Comparison of ENCODE assay signal across 1 cellular context in genomic region chr16:68235105-68235881, GRCh38.
TF ChIP-seq lines count a peak whose summit lies in the region.

No MANE protein-coding gene starts in this region.

TF ChIP-seq in HepG2, 621 proteins besides CTCF, POLR2A, EP300 and RAD21 (continued from another document and continues in another):
- TF ChIP-seq, protein P1, sequence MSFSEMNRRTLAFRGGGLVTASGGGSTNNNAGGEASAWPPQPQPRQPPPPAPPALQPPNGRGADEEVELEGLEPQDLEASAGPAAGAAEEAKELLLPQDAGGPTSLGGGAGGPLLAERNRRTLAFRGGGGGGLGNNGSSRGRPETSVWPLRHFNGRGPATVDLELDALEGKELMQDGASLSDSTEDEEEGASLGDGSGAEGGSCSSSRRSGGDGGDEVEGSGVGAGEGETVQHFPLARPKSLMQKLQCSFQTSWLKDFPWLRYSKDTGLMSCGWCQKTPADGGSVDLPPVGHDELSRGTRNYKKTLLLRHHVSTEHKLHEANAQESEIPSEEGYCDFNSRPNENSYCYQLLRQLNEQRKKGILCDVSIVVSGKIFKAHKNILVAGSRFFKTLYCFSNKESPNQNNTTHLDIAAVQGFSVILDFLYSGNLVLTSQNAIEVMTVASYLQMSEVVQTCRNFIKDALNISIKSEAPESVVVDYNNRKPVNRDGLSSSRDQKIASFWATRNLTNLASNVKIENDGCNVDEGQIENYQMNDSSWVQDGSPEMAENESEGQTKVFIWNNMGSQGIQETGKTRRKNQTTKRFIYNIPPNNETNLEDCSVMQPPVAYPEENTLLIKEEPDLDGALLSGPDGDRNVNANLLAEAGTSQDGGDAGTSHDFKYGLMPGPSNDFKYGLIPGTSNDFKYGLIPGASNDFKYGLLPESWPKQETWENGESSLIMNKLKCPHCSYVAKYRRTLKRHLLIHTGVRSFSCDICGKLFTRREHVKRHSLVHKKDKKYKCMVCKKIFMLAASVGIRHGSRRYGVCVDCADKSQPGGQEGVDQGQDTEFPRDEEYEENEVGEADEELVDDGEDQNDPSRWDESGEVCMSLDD (CRISPR knock-in tag; IDR thresholded peaks at IDR 0.05; ENCODE audit: borderline replicate concordance): no peak
- TF ChIP-seq RNF2 (conservative IDR thresholded peaks at IDR 0.05; ENCODE audit: low read depth): no peak; the same call in 1 of the 2 replicates
- TF ChIP-seq HBP1 (CRISPR knock-in tag; IDR thresholded peaks at IDR 0.05; ENCODE audit: low read depth): no peak
- TF ChIP-seq ZNF678 (CRISPR knock-in tag; IDR thresholded peaks at IDR 0.05): no peak; the same call in 1 of the 2 replicates
- TF ChIP-seq NFE2L2 (IDR thresholded peaks at IDR 0.05; ENCODE audit: low read length): no peak
- no peak for TF ChIP-seq ZNF329 (CRISPR knock-in tag; IDR thresholded peaks at IDR 0.05; ENCODE audit: low read depth)
- TF ChIP-seq ZFP41 (CRISPR knock-in tag; IDR thresholded peaks at IDR 0.05; ENCODE audit: borderline replicate concordance): 0 out of 2 replicates have a peak, but pooled peaks have one; percentile 47
- no peak for TF ChIP-seq ZUFSP (CRISPR knock-in tag; IDR thresholded peaks at IDR 0.05; ENCODE audit: borderline replicate concordance)
- no peak; the same call in 1 of the 2 replicates for TF ChIP-seq FOXO1 (CRISPR knock-in tag; IDR thresholded peaks at IDR 0.05)
- no peak; the same call in 1 of the 2 replicates for TF ChIP-seq ZNF253 (CRISPR knock-in tag; IDR thresholded peaks at IDR 0.05; ENCODE audit: borderline replicate concordance)
- peak; percentile 64; the same call in 1 of the 2 replicates for TF ChIP-seq ZNF772 (CRISPR knock-in tag; IDR thresholded peaks at IDR 0.05)
- peak; percentile 47; the same call in 1 of the 2 replicates for TF ChIP-seq SMYD3 (CRISPR knock-in tag; IDR thresholded peaks at IDR 0.05)
- TF ChIP-seq HMGXB3 (CRISPR knock-in tag; IDR thresholded peaks at IDR 0.05; ENCODE audit: borderline replicate concordance): no peak
- no peak; the same call in 1 of the 2 replicates for TF ChIP-seq ZNF761 (CRISPR knock-in tag; conservative IDR thresholded peaks at IDR 0.05)
- TF ChIP-seq RBFOX2 (IDR thresholded peaks at IDR 0.05; ENCODE audit: low read depth, low read length): peak; percentile 79
- no peak for TF ChIP-seq POLR2AphosphoS2 (IDR thresholded peaks at IDR 0.05; ENCODE audit: low read depth, low read length)
- TF ChIP-seq, protein P2, sequence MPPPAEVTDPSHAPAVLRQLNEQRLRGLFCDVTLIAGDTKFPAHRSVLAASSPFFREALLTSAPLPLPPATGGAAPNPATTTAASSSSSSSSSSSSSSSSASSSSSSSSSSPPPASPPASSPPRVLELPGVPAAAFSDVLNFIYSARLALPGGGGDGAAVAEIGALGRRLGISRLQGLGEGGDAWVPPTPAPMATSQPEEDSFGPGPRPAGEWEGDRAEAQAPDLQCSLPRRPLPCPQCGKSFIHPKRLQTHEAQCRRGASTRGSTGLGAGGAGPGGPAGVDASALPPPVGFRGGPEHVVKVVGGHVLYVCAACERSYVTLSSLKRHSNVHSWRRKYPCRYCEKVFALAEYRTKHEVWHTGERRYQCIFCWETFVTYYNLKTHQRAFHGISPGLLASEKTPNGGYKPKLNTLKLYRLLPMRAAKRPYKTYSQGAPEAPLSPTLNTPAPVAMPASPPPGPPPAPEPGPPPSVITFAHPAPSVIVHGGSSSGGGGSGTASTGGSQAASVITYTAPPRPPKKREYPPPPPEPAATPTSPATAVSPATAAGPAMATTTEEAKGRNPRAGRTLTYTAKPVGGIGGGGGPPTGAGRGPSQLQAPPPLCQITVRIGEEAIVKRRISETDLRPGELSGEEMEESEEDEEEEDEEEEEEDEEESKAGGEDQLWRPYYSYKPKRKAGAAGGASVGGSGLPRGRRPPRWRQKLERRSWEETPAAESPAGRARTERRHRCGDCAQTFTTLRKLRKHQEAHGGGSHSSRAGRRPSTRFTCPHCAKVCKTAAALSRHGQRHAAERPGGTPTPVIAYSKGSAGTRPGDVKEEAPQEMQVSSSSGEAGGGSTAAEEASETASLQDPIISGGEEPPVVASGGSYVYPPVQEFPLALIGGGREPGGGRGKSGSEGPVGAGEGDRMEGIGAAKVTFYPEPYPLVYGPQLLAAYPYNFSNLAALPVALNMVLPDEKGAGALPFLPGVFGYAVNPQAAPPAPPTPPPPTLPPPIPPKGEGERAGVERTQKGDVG (CRISPR knock-in tag; IDR thresholded peaks at IDR 0.05; ENCODE audit: borderline replicate concordance): no peak; the same call in 1 of the 2 replicates
- TF ChIP-seq BRCA1 (CRISPR knock-in tag; IDR thresholded peaks at IDR 0.05): peak; percentile 94
- no peak; the same call in 1 of the 2 replicates for TF ChIP-seq ZNF556 (CRISPR knock-in tag; IDR thresholded peaks at IDR 0.05; ENCODE audit: borderline replicate concordance)
- TF ChIP-seq ATF1 (CRISPR knock-in tag; IDR thresholded peaks at IDR 0.05): no peak
- TF ChIP-seq, protein P3, sequence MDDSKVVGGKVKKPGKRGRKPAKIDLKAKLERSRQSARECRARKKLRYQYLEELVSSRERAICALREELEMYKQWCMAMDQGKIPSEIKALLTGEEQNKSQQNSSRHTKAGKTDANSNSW (CRISPR knock-in tag; IDR thresholded peaks at IDR 0.05; ENCODE audit: borderline replicate concordance): 0 out of 2 replicates have a peak, but pooled peaks have one; percentile 12
- no peak; the same call in 1 of the 2 replicates for TF ChIP-seq ZBTB7B (CRISPR knock-in tag; IDR thresholded peaks at IDR 0.05)
- peak; percentile 26; the same call in 1 of the 2 replicates for TF ChIP-seq DNMT1 (CRISPR knock-in tag; IDR thresholded peaks at IDR 0.05)
- TF ChIP-seq ZNF619 (CRISPR knock-in tag; IDR thresholded peaks at IDR 0.05): no peak
- TF ChIP-seq, protein P4, sequence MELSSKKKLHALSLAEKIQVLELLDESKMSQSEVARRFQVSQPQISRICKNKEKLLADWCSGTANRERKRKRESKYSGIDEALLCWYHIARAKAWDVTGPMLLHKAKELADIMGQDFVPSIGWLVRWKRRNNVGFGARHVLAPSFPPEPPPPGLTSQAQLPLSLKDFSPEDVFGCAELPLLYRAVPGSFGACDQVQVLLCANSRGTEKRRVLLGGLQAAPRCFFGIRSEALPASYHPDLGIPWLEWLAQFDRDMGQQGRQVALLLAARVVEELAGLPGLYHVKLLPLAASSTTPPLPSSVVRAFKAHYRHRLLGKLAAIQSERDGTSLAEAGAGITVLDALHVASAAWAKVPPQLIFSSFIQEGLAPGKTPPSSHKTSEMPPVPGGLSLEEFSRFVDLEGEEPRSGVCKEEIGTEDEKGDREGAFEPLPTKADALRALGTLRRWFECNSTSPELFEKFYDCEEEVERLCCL (CRISPR knock-in tag; IDR thresholded peaks at IDR 0.05; ENCODE audit: borderline replicate concordance): no peak
- TF ChIP-seq ZSCAN31 (CRISPR knock-in tag; IDR thresholded peaks at IDR 0.05; ENCODE audit: low read depth): 0 out of 2 replicates have a peak, but pooled peaks have one; percentile 2
- TF ChIP-seq ZNF709 (CRISPR knock-in tag; IDR thresholded peaks at IDR 0.05): peak; percentile 30
- TF ChIP-seq, protein P5, sequence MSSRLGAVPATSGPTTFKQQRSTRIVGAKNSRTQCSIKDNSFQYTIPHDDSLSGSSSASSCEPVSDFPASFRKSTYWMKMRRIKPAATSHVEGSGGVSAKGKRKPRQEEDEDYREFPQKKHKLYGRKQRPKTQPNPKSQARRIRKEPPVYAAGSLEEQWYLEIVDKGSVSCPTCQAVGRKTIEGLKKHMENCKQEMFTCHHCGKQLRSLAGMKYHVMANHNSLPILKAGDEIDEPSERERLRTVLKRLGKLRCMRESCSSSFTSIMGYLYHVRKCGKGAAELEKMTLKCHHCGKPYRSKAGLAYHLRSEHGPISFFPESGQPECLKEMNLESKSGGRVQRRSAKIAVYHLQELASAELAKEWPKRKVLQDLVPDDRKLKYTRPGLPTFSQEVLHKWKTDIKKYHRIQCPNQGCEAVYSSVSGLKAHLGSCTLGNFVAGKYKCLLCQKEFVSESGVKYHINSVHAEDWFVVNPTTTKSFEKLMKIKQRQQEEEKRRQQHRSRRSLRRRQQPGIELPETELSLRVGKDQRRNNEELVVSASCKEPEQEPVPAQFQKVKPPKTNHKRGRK (CRISPR knock-in tag; IDR thresholded peaks at IDR 0.05): 0 out of 2 replicates have a peak, but pooled peaks have one; percentile 15
- TF ChIP-seq ZNF138 (CRISPR knock-in tag; IDR thresholded peaks at IDR 0.05; ENCODE audit: low read depth): no peak; the same call in 1 of the 2 replicates
- TF ChIP-seq DMTF1 (CRISPR knock-in tag; IDR thresholded peaks at IDR 0.05): peak; percentile 88; the same call in 1 of the 2 replicates
- TF ChIP-seq FOXK1 (CRISPR knock-in tag; IDR thresholded peaks at IDR 0.05; ENCODE audit: borderline replicate concordance, low read depth): no peak
- TF ChIP-seq TGIF2 (CRISPR knock-in tag; IDR thresholded peaks at IDR 0.05): peak; percentile 7; the same call in 1 of the 2 replicates
- TF ChIP-seq SYNCRIP (IDR thresholded peaks at IDR 0.05; ENCODE audit: insufficient read depth, low read depth, low read length): no peak
- no peak for TF ChIP-seq FOXA1 (IDR thresholded peaks at IDR 0.05)
- TF ChIP-seq FOXA1 (CRISPR knock-in tag; IDR thresholded peaks at IDR 0.05): peak; percentile 56
- no peak for TF ChIP-seq ZNF652 (CRISPR knock-in tag; IDR thresholded peaks at IDR 0.05; ENCODE audit: borderline replicate concordance, low read depth)
- TF ChIP-seq, protein P6, sequence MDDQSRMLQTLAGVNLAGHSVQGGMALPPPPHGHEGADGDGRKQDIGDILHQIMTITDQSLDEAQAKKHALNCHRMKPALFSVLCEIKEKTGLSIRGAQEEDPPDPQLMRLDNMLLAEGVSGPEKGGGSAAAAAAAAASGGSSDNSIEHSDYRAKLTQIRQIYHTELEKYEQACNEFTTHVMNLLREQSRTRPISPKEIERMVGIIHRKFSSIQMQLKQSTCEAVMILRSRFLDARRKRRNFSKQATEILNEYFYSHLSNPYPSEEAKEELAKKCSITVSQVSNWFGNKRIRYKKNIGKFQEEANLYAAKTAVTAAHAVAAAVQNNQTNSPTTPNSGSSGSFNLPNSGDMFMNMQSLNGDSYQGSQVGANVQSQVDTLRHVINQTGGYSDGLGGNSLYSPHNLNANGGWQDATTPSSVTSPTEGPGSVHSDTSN (CRISPR knock-in tag; IDR thresholded peaks at IDR 0.05; ENCODE audit: borderline replicate concordance): no peak
- TF ChIP-seq ZSCAN21 (CRISPR knock-in tag; IDR thresholded peaks at IDR 0.05; ENCODE audit: borderline replicate concordance): no peak
- no peak for TF ChIP-seq NBN (conservative IDR thresholded peaks at IDR 0.05)
- no peak for TF ChIP-seq NKX3-1 (CRISPR knock-in tag; IDR thresholded peaks at IDR 0.05)
